Comparison of ENCODE assay signal across 4 cellular contexts in genomic region chr13:99210627-99211026, GRCh38. TPM values are rescaled to one million over a fixed set of nuclear protein-coding genes. Genes with fewer than 3 reads are reported as not detected.
"Had no signal": no experiment of that assay in that cellular context is flagged by ENCODE, and none has a peak within 500 bp of the region (broad histone marks: within the 10 kb centered on the region; RNA-seq: fewer than 3 reads in every experiment).

No MANE protein-coding gene starts in this region.

RNA-seq across cellular contexts. Expression of gene GPR18, which starts 47.6 kb away (rescaled TPM):
- total RNA-seq: ascending aorta, bronchial epithelial cell, cardiac muscle cell, chondrocyte had no signal
